16 cellular contexts compared by ENCODE assay signal in the genomic region with DNA sequence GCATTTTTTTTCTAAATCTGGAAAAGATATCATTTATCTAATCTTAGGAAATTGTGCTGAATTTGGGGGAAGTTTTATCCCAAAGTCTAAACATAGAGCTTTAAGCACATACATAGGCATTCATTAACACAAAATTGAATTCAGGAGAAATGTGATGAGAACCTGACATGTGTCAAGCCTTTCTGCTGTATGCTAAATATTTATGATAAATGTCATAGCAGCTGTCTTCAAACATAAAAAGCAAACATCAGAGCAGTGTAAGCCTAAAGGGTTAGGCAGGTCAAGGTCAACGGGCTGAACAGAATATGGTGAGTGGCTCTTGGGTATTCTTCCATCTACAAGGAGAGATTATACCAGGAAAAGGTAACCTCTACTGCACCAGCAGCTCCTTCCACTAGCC.
DNase-seq lines count a peak whose midpoint lies in the region; FAIRE-seq and TF ChIP-seq lines count a peak whose summit lies in the region.
"Had no signal": no experiment of that assay in that cellular context is flagged by ENCODE, and none has a peak within 500 bp of the region (broad histone marks: within the 10 kb centered on the region; RNA-seq: fewer than 3 reads in every experiment).

No MANE protein-coding gene starts in this region.

- H4K91ac ChIP-seq in trophoblast cell (ENCODE audit: low read depth, low read length): no peak overlapping the region
- H4K91ac ChIP-seq in neuronal stem cell (ENCODE audit: low read depth, low read length, poor library complexity): no peak overlapping the region

- no peak overlapping the region for H3K14ac ChIP-seq in trophoblast cell (ENCODE audit: low read length)
- no peak overlapping the region for H3K14ac ChIP-seq in neuronal stem cell (ENCODE audit: low read length)

- H3K9me1 ChIP-seq in endothelial cell of umbilical vein (replicated peaks; ENCODE audit: control insufficient read depth, extremely low read depth, insufficient read depth, low read length): no peaks in the 10 kb centered on the region

- peak overlapping the region; percentile 76 for H3K4me2 ChIP-seq in endothelial cell of umbilical vein (ENCODE audit: insufficient read depth, low read length)
- H3K4me2 ChIP-seq in trophoblast cell (ENCODE audit: low read length): no peak overlapping the region
- H3K4me2 ChIP-seq in neuronal stem cell (ENCODE audit: insufficient read depth, low read length, poor library complexity, severe bottlenecking): no peak overlapping the region

- H3K27me3 ChIP-seq in endothelial cell of umbilical vein (ENCODE audit: control insufficient read depth in 2 of 2, insufficient read depth in 2 of 2, low read length in 2 of 2) (no peaks in the 10 kb centered on the region), trophoblast cell (ENCODE audit: insufficient read depth, low read length) (no peaks in the 10 kb centered on the region), vagina (no peaks in the 10 kb centered on the region), prostate gland (replicated peaks; ENCODE audit: insufficient read depth) (no peaks in the 10 kb centered on the region), neuronal stem cell (ENCODE audit: control insufficient read depth in 3 of 3, insufficient read depth in 3 of 3, low read depth in 1 of 3, low read length in 3 of 3) (no peaks in the 10 kb centered on the region)
- H3K27me3 ChIP-seq: cardiac muscle cell, heart right ventricle, tibial nerve had no signal

- H3K36me3 ChIP-seq in endothelial cell of umbilical vein (ENCODE audit: control insufficient read depth in 2 of 2, extremely low read depth in 1 of 2, insufficient read depth in 2 of 2, low read length in 2 of 2) (no peaks in the 10 kb centered on the region), trophoblast cell (ENCODE audit: control insufficient read depth in 1 of 2, insufficient read depth in 2 of 2, low read length in 2 of 2) (no peaks in the 10 kb centered on the region), vagina (no peaks in the 10 kb centered on the region), prostate gland (no peaks in the 10 kb centered on the region), neuronal stem cell (replicated peaks in 1 of 2; ENCODE audit: control insufficient read depth in 2 of 2, insufficient read depth in 2 of 2, low read length in 2 of 2) (no peaks in the 10 kb centered on the region)
- H3K36me3 ChIP-seq: cardiac muscle cell, heart right ventricle, tibial nerve had no signal

- WGBS in trophoblast cell (ENCODE audit: extremely low coverage, insufficient coverage, insufficient read length): no CpG with 5 or more reads among the region's 1 CpG
- WGBS in prostate gland: 95% methylated on average over 1 of the region's 1 CpG
- WGBS in neuronal stem cell (ENCODE audit: extremely low coverage in 2 of 2, insufficient read length in 2 of 2, insufficient replicate concordance in 1 of 2), 2 donors: no CpG with 5 or more reads among the region's 1 CpG

- H3K27ac ChIP-seq in endothelial cell of umbilical vein (ENCODE audit: insufficient read depth, low read depth, low read length) (peak overlapping the region; percentile 99), trophoblast cell (ENCODE audit: low read depth, low read length) (no peak overlapping the region), vagina (peak overlapping the region; percentile 67), prostate gland (peak overlapping the region in 1 of 2 donors; percentile 17), neuronal stem cell (replicated peaks; ENCODE audit: low read length) (no peak overlapping the region)

- H2BK5ac ChIP-seq in trophoblast cell (ENCODE audit: low read depth, low read length, poor library complexity) (no peak overlapping the region), neuronal stem cell (ENCODE audit: low read length) (no peak overlapping the region)

- intact Hi-C loops in endothelial cell of umbilical vein (cut with micrococcal nuclease) (loop anchor here (1.0 to 10.0 kb wide), 9 partner anchors 73 to 1776 kb away; no protein-coding TSS in a partner anchor), vagina (cut with DNase I) (no loop called here), prostate gland (cut with DNase I) (loop anchor here (5.0 to 10.0 kb wide), 4 partner anchors 549 to 736 kb away; partner anchors contain the start of gene ZNF608)

- H3K4me1 ChIP-seq in endothelial cell of umbilical vein (ENCODE audit: control insufficient read depth, extremely low read depth, insufficient read depth, low read length): peaks cover 36% of the 10 kb centered on the region
- H3K4me1 ChIP-seq in trophoblast cell (ENCODE audit: control insufficient read depth in 1 of 2, insufficient read depth in 2 of 2, low read length in 2 of 2): peaks cover 4 to 7% of the 10 kb centered on the region in 2 experiments
- peaks cover 47% of the 10 kb centered on the region for H3K4me1 ChIP-seq in vagina
- peaks cover 12% of the 10 kb centered on the region for H3K4me1 ChIP-seq in prostate gland (replicated peaks)
- peaks cover 13 to 28% of the 10 kb centered on the region in 2 donors for H3K4me1 ChIP-seq in neuronal stem cell (ENCODE audit: control insufficient read depth in 2 of 2, insufficient read depth in 1 of 2, low read depth in 1 of 2, low read length in 2 of 2)

- H2BK15ac ChIP-seq in neuronal stem cell (ENCODE audit: low read length): no peak overlapping the region

- H3K18ac ChIP-seq in trophoblast cell (ENCODE audit: low read length): no peak overlapping the region
- H3K18ac ChIP-seq in neuronal stem cell (ENCODE audit: low read length): no peak overlapping the region

- H2AFZ ChIP-seq in endothelial cell of umbilical vein (ENCODE audit: low read depth, low read length) (peak overlapping the region; percentile 49), trophoblast cell (ENCODE audit: insufficient read depth, low read length, poor library complexity) (no peak overlapping the region), neuronal stem cell (ENCODE audit: low read length) (no peak overlapping the region)

- H3K9me3 ChIP-seq in endothelial cell of umbilical vein (replicated peaks; ENCODE audit: control insufficient read depth, insufficient read depth, low read length): no peaks in the 10 kb centered on the region
- no peaks in the 10 kb centered on the region for H3K9me3 ChIP-seq in trophoblast cell (ENCODE audit: insufficient read depth, low read depth, low read length)
- H3K9me3 ChIP-seq in vagina: no peaks in the 10 kb centered on the region
- no peaks in the 10 kb centered on the region for H3K9me3 ChIP-seq in prostate gland
- H3K9me3 ChIP-seq in neuronal stem cell (replicated peaks in 1 of 2; ENCODE audit: control insufficient read depth in 2 of 2, insufficient read depth in 1 of 2, low read depth in 1 of 2, low read length in 2 of 2): no peaks in the 10 kb centered on the region
- H3K9me3 ChIP-seq: heart right ventricle, tibial nerve had no signal

- dilution Hi-C loops in endothelial cell of umbilical vein (cut with MboI; ENCODE audit: extremely low pct_ligation_motif_present, low sequenced_read_pairs): no loop called here

- H2AK5ac ChIP-seq in trophoblast cell (ENCODE audit: low read length) (no peak overlapping the region), neuronal stem cell (ENCODE audit: low read depth, low read length) (no peak overlapping the region)

- DNase-seq in NCI-H82 (lab: John Stamatoyannopoulos, UW): peak; percentile 3
- DNase-seq in NCI-H82 treated with DMSO at 0.1 percent for 48 hours (lab: John Stamatoyannopoulos, UW; ENCODE audit: unreplicated experiment): no peak
- DNase-seq in endothelial cell of umbilical vein (ENCODE audit: low read depth, low spot score): no peak
- no peak for DNase-seq in trophoblast cell
- no peak for DNase-seq in vagina (ENCODE audit: extremely low spot score in 2 of 2)
- DNase-seq in prostate gland (ENCODE audit: low spot score): no peak
- DNase-seq in neuronal stem cell (ENCODE audit: low spot score): no peak
- no peak for DNase-seq in activated CD8-positive, alpha-beta memory T cell treated with anti-CD3 and anti-CD28 coated beads, Interleukin-2, amount 50 U/mL, for 4 hours
- DNase-seq: activated gamma-delta T cell, heart right ventricle, immature natural killer cell, KBM-7, MV-4-11, NCI-H1930 had no signal

- H3K23ac ChIP-seq in trophoblast cell (ENCODE audit: low read length) (no peak overlapping the region), neuronal stem cell (ENCODE audit: low read depth, low read length, poor library complexity) (no peak overlapping the region)

- H4K8ac ChIP-seq in trophoblast cell (ENCODE audit: low read depth, low read length): no peak overlapping the region
- no peak overlapping the region for H4K8ac ChIP-seq in neuronal stem cell (ENCODE audit: low read depth, low read length)

- TF ChIP-seq POLR2A in endothelial cell of umbilical vein (IDR thresholded peaks at IDR 0.05; ENCODE audit: low read depth, low read length): no peak
- TF ChIP-seq POLR2A in vagina (IDR thresholded peaks at IDR 0.05): no peak
- no peak for TF ChIP-seq POLR2A in prostate gland (IDR thresholded peaks at IDR 0.05)

- H3K79me2 ChIP-seq in endothelial cell of umbilical vein (ENCODE audit: control insufficient read depth, insufficient read depth, low read length) (no peaks in the 10 kb centered on the region), trophoblast cell (ENCODE audit: control insufficient read depth, insufficient read depth, low read length, poor library complexity) (no peaks in the 10 kb centered on the region)

- FAIRE-seq in endothelial cell of umbilical vein (lab: Jason Lieb, UNC): no peak

- H3K4me3 ChIP-seq in endothelial cell of umbilical vein (replicated peaks in 1 of 3; ENCODE audit: insufficient read depth in 1 of 3, low read depth in 1 of 3, low read length in 3 of 3) (no peak overlapping the region), trophoblast cell (ENCODE audit: low read depth, low read length) (no peak overlapping the region), vagina (no peak overlapping the region), prostate gland (no peak overlapping the region), neuronal stem cell (ENCODE audit: low read length in 2 of 2) (no peak overlapping the region)
- H3K4me3 ChIP-seq: cardiac muscle cell, heart right ventricle, tibial nerve had no signal

- TF ChIP-seq CTCF in endothelial cell of umbilical vein (IDR thresholded peaks at IDR 0.05; ENCODE audit: extremely low read depth in 1 of 2, insufficient read depth in 1 of 2, low read depth in 1 of 2, low read length in 2 of 2): no peak
- TF ChIP-seq CTCF in vagina (IDR thresholded peaks at IDR 0.05): no peak
- TF ChIP-seq CTCF in prostate gland (IDR thresholded peaks at IDR 0.05): no peak

- H4K12ac ChIP-seq in trophoblast cell (ENCODE audit: low read depth, low read length): no peak overlapping the region

- no peak overlapping the region for H3K4ac ChIP-seq in trophoblast cell (ENCODE audit: low read depth, low read length)
- H3K4ac ChIP-seq in neuronal stem cell (ENCODE audit: low read length): no peak overlapping the region

- H4K20me1 ChIP-seq in endothelial cell of umbilical vein (replicated peaks; ENCODE audit: control insufficient read depth, extremely low read depth, insufficient read depth, low read length): no peaks in the 10 kb centered on the region

- POLR2A ChIA-PET in endothelial cell of umbilical vein (lab: Charles Lee): no interaction called here

- CTCF ChIA-PET in endothelial cell of umbilical vein (lab: Charles Lee): interaction anchor here (1.3 to 3.1 kb wide), 3 partner anchors 67 to 75 kb away, joined by 4 to 17 read pairs (median 9); no protein-coding TSS in a partner anchor

- H3K79me1 ChIP-seq in trophoblast cell (ENCODE audit: low read length): no peaks in the 10 kb centered on the region
- H3K79me1 ChIP-seq in neuronal stem cell (ENCODE audit: low read depth, low read length): no peaks in the 10 kb centered on the region

- BruUV-seq in endothelial cell of umbilical vein (replicated peaks; lab: Mats Ljungman, UMichigan): no TSS peak

- peak overlapping the region; percentile 87 for H3K9ac ChIP-seq in endothelial cell of umbilical vein (replicated peaks; ENCODE audit: extremely low read depth, insufficient read depth, low read length)
- H3K9ac ChIP-seq in trophoblast cell (ENCODE audit: low read length): no peak overlapping the region
- H3K9ac ChIP-seq in neuronal stem cell (ENCODE audit: low read depth, low read length, poor library complexity): no peak overlapping the region

- H2BK120ac ChIP-seq in trophoblast cell (ENCODE audit: insufficient read depth, low read length, poor library complexity) (peak overlapping the region; percentile 17), neuronal stem cell (ENCODE audit: low read depth, low read length) (no peak overlapping the region)

- H2BK12ac ChIP-seq in trophoblast cell (ENCODE audit: low read length): no peak overlapping the region
- H2BK12ac ChIP-seq in neuronal stem cell (ENCODE audit: low read length): no peak overlapping the region

Comparison
In these comparisons a context has a peak if more than half of its experiments do, and no peak if none do; other contexts are left out.
1. H3K27ac ChIP-seq: peak in endothelial cell of umbilical vein (single experiment) and vagina (single experiment); none in trophoblast cell (single experiment) and neuronal stem cell (single experiment).